8 cellular contexts compared by ENCODE assay signal in genomic region chr3:38346584-38347410, GRCh38. TPM values are rescaled to one million over a fixed set of nuclear protein-coding genes. Genes with fewer than 3 reads are reported as not detected.
DNase-seq lines count a peak whose midpoint lies in the region; ATAC-seq and TF ChIP-seq lines count a peak whose summit lies in the region.

Gene XYLB, plus strand, starts transcription at chr3:38346785. Its CDS starts 84 bp downstream, at chr3:38346869.

- H3K9ac ChIP-seq in HUES64 (ENCODE audit: low read depth, low read length): peak within 1 kb of the TSS; percentile 74

- peak within 1 kb of the TSS; percentile 82 for H3K4me3 ChIP-seq in HUES64 (ENCODE audit: low read length)
- peak within 1 kb of the TSS; percentile 89 for H3K4me3 ChIP-seq in osteoblast (ENCODE audit: insufficient read depth, low read length)
- H3K4me3 ChIP-seq in thoracic aorta: peak within 1 kb of the TSS; percentile 84

- peak within 1 kb of the TSS; percentile 96 for H2AFZ ChIP-seq in osteoblast (ENCODE audit: low read length)

- 3% methylated on average over 86 of the region's 86 CpGs for WGBS in HUES64

- H3K9me3 ChIP-seq in HUES64 (ENCODE audit: insufficient read depth, low read depth, low read length) (no peaks in the 10 kb centered on the region), osteoblast (ENCODE audit: low read depth, low read length) (no peaks in the 10 kb centered on the region), thoracic aorta (no peaks in the 10 kb centered on the region)

- H3K4me1 ChIP-seq in HUES64 (ENCODE audit: insufficient read depth, low read length): no peaks in the 10 kb centered on the region
- H3K4me1 ChIP-seq in osteoblast (ENCODE audit: insufficient read depth, low read length): peaks cover 19% of the 10 kb centered on the region
- H3K4me1 ChIP-seq in thoracic aorta (ENCODE audit: control insufficient read depth in 1 of 2, low read depth in 2 of 2): peaks cover 0 to 9% of the 10 kb centered on the region in 2 donors

- ATAC-seq in GM21526 (IDR thresholded peaks at IDR 0.05; ENCODE audit: low FRiP score, unreplicated experiment) (peak; percentile 97), thoracic aorta (ENCODE audit: insufficient number of reproducible peaks, low FRiP score, low read depth) (peak; percentile 85)

- peaks cover 17% of the 10 kb centered on the region for H3K27me3 ChIP-seq in HUES64 (ENCODE audit: insufficient read depth, low read length)
- no peaks in the 10 kb centered on the region for H3K27me3 ChIP-seq in osteoblast (ENCODE audit: insufficient read depth, low read length)
- no peaks in the 10 kb centered on the region for H3K27me3 ChIP-seq in thoracic aorta (replicated peaks; ENCODE audit: insufficient read depth)

- TF ChIP-seq CTCF in osteoblast (IDR thresholded peaks at IDR 0.05; ENCODE audit: extremely low read depth, low read depth, low read length) (peak; percentile 73), thoracic aorta (IDR thresholded peaks at IDR 0.05) (peak; percentile 77)

- peaks cover 23% of the 10 kb centered on the region for H3K79me2 ChIP-seq in osteoblast (ENCODE audit: insufficient read depth, low read length)

- no peaks in the 10 kb centered on the region for H4K20me1 ChIP-seq in osteoblast (ENCODE audit: insufficient read depth, low read length)

- peak; percentile 86 for DNase-seq in Daoy (ENCODE audit: low read depth)
- DNase-seq in SIG-M5 treated with dmso at 0.1 percent for 504 hours (lab: John Stamatoyannopoulos, UW; ENCODE audit: unreplicated experiment): peak; percentile 70
- DNase-seq in activated naive CD4-positive, alpha-beta T cell (lab: John Stamatoyannopoulos, UW): peak; percentile 39 to 68 (median 46)
- peak; percentile 85 for DNase-seq in glomerular visceral epithelial cell (ENCODE audit: extremely low spot score)
- peak; percentile 99 for DNase-seq in osteoblast (ENCODE audit: insufficient read length, low spot score, missing footprints)
- DNase-seq in thoracic aorta (ENCODE audit: low spot score): peak; percentile 11

- no peaks in the 10 kb centered on the region for H3K36me3 ChIP-seq in HUES64 (ENCODE audit: insufficient read depth, low read length)
- no peaks in the 10 kb centered on the region for H3K36me3 ChIP-seq in osteoblast (ENCODE audit: insufficient read depth, low read length)
- H3K36me3 ChIP-seq in thoracic aorta: no peaks in the 10 kb centered on the region

- H3K27ac ChIP-seq in HUES64 (ENCODE audit: low read depth, low read length) (no peak within 1 kb of the TSS), osteoblast (ENCODE audit: low read depth, low read length) (peak within 1 kb of the TSS; percentile 10), thoracic aorta (no peak within 1 kb of the TSS)

- H3K4me2 ChIP-seq in osteoblast (ENCODE audit: insufficient read depth, low read length): peak within 1 kb of the TSS; percentile 87

RNA-seq across cellular contexts. Expression of gene XYLB, which starts in this region (rescaled TPM):
- 2.1 and 2.5 TPM in 2 replicates for total RNA-seq in Daoy (2014; rRNA removed; shearing (Covaris generic))
- 1.4 TPM for polyA plus RNA-seq in HUES64 (2013, experiment 1 of 2)
- 2.0 TPM for polyA plus RNA-seq in HUES64 (2013, experiment 2 of 2)
- total RNA-seq in osteoblast (10.1 and 12.4 TPM in 2 replicates), thoracic aorta (10 to 100 TPM in 1 of 2 donors, 1 to 10 TPM in 1; 1.8 to 38.7 TPM)

Comparison
In these comparisons a context has a peak if more than half of its experiments do, and no peak if none do; other contexts are left out.
1. DNase-seq: peak in every context shown above with its lines; median percentile 99 in osteoblast; 86 in Daoy; 85 in glomerular visceral epithelial cell; 70 in SIG-M5 treated with dmso at 0.1 percent for 504 hours; 46 in activated naive CD4-positive, alpha-beta T cell; 11 in thoracic aorta.